Comparison of ENCODE assay signal across 10 cellular contexts in the genomic region with DNA sequence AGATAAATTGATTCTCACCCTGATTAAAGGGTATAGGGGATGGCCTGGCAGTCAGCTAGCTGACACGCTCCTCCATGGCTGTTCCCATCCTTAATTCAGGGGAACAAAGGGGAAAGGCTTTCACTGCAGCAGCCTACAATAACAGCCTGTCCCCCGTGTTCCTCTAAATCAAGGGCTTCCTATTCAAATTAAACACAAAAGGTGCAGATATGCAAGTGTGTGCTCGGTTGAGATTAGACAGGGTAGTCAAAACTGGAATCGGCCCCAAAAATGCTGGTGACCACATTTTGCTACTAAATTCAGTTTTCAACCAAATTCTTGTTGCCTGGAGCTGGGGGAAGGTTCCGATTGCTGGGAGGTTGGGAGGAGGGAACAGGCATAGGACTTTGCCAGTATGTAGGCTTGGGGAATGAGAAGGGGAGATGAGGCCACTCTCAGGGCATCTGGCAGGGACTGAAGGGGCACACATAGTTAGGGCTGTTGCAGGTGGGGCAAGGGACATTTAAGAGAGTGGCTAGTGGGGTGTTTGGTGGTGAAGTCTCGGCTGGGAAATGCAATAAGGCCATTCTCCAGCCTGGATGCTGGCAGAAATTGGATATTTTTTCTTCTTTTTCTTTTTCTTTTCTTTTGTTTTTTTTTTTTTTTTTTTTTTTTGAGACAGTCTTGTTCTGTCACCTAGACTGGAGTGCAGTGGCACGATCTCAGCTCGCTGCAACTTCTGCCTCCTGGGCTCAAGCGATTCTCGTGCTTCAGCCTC. TPM values are rescaled to one million over a fixed set of nuclear protein-coding genes. Genes with fewer than 3 reads are reported as not detected.
A peak's percentile ranks its signal among the peaks of the same experiment; 100 is the strongest.
DNase-seq lines count a peak whose midpoint lies in the region; ATAC-seq, FAIRE-seq and TF ChIP-seq lines count a peak whose summit lies in the region.
"Had no signal": no experiment of that assay in that cellular context is flagged by ENCODE, and none has a peak within 500 bp of the region (broad histone marks: within the 10 kb centered on the region; RNA-seq: fewer than 3 reads in every experiment).

No MANE protein-coding gene starts in this region.

- no peaks in the 10 kb centered on the region for H3K4me1 Mint-ChIP-seq in CD4-positive, alpha-beta T cell (ENCODE audit: low read depth)

- FAIRE-seq in H1 (lab: Jason Lieb, UNC), result no peak

- H3K9me3 ChIP-seq in H1 (ENCODE audit: insufficient read depth in 2 of 2, low read depth in 1 of 2, low read length in 1 of 2), result no peaks in the 10 kb centered on the region
- H3K9me3 ChIP-seq in CD4-positive, alpha-beta T cell (ENCODE audit: control insufficient read depth, low read length), result no peaks in the 10 kb centered on the region
- H3K9me3 ChIP-seq: breast epithelium had no signal

- no peak overlapping the region for H2AFZ ChIP-seq in H1 (ENCODE audit: low read length)

- POLR2A ChIA-PET in H1 (lab: Charles Lee; ENCODE audit: partially characterized antibody), result interaction anchor here (4.5 kb wide), 1 partner anchor 69 kb away, joined by 20 read pairs; no protein-coding TSS in a partner anchor
- POLR2A ChIA-PET in CD4-positive, alpha-beta T cell (lab: Charles Lee), result no interaction called here

- no peaks in the 10 kb centered on the region for H3K23me2 ChIP-seq in H1 (ENCODE audit: low read depth, low read length)

- no peak overlapping the region for H2AK5ac ChIP-seq in H1 (ENCODE audit: low read depth, low read length)

- H3K56ac ChIP-seq in H1 (replicated peaks; ENCODE audit: insufficient read length, low read depth, low read length), result no peak overlapping the region

- no peak overlapping the region for H3K9ac ChIP-seq in H1 (replicated peaks in 1 of 4; ENCODE audit: extremely low read depth in 1 of 4, low read depth in 3 of 4, low read length in 3 of 4)

- peak; percentile 26 for ATAC-seq in GM18861 (IDR thresholded peaks at IDR 0.05; ENCODE audit: unreplicated experiment)
- peak; percentile 30 for ATAC-seq in GM21619 (IDR thresholded peaks at IDR 0.05; ENCODE audit: unreplicated experiment)
- peak; percentile 33 for ATAC-seq in HG03159 (IDR thresholded peaks at IDR 0.05; ENCODE audit: unreplicated experiment)
- ATAC-seq in CD4-positive, alpha-beta T cell (ENCODE audit: poor library complexity), result no peak
- no peak for ATAC-seq in left colon

- no peaks in the 10 kb centered on the region for H3K79me2 ChIP-seq in H1 (ENCODE audit: control insufficient read depth in 1 of 2, insufficient read depth in 2 of 2, low read length in 2 of 2)

- H2BK15ac ChIP-seq in H1 (ENCODE audit: low read length), result 0 out of 2 replicates have a peak overlapping the region, but pooled peaks have one; percentile 55

- H3K79me1 ChIP-seq in H1 (ENCODE audit: low read depth, low read length), result no peaks in the 10 kb centered on the region

- H3K14ac ChIP-seq in H1 (ENCODE audit: insufficient read length), result no peak overlapping the region

- H4K20me1 ChIP-seq in H1 (replicated peaks in 1 of 2; ENCODE audit: control insufficient read depth in 1 of 2, insufficient read depth in 2 of 2, low read length in 2 of 2), result no peaks in the 10 kb centered on the region

- CTCF ChIA-PET in H1 (lab: Charles Lee; ENCODE audit: partially characterized antibody), result interaction anchor here (0.7 to 8.1 kb wide), 14 partner anchors 9 to 355 kb away, joined by 3 to 123 read pairs (median 18); no protein-coding TSS in a partner anchor
- CTCF ChIA-PET in CD4-positive, alpha-beta T cell (lab: Charles Lee), result no interaction called here

- H3K27me3 ChIP-seq in H1 (replicated peaks in 1 of 4; ENCODE audit: control insufficient read depth in 3 of 4, extremely low read depth in 1 of 4, insufficient read depth in 3 of 4, low read length in 3 of 4), result peaks cover 0 to 13% (median 8%) of the 10 kb centered on the region in 4 experiments; a peak in 3 of 7 replicates
- H3K27me3 ChIP-seq in CD4-positive, alpha-beta T cell (ENCODE audit: control insufficient read depth, insufficient read depth, low read length), result no peaks in the 10 kb centered on the region
- H3K27me3 ChIP-seq: breast epithelium had no signal

- no peak for DNase-seq in H1 (ENCODE audit: low read depth in 1 of 2, low spot score in 2 of 2)
- DNase-seq in CD4-positive, alpha-beta T cell, result no peak
- no peak for DNase-seq in GM19240 (ENCODE audit: insufficient read length, low spot score)
- DNase-seq in NCI-H510A treated with DMSO at 0.1 percent for 48 hours (lab: John Stamatoyannopoulos, UW), result no peak
- DNase-seq in left colon, result no peak
- DNase-seq: NCI-H524 treated with DMSO at 0.1 percent for 48 hours had no signal

- H3K9me3 Mint-ChIP-seq in CD4-positive, alpha-beta T cell, result no peaks in the 10 kb centered on the region

- H4K5ac ChIP-seq in H1 (ENCODE audit: insufficient read length, low read depth, low read length), result no peak overlapping the region

- no peak overlapping the region for H3K27ac ChIP-seq in H1 (ENCODE audit: low read depth, low read length)
- no peak overlapping the region for H3K27ac ChIP-seq in CD4-positive, alpha-beta T cell (ENCODE audit: low read depth, low read length)
- H3K27ac ChIP-seq: breast epithelium had no signal

- H3K4me1 ChIP-seq in H1 (replicated peaks in 1 of 4; ENCODE audit: control insufficient read depth in 3 of 4, insufficient read depth in 4 of 4, low read length in 3 of 4), result peaks cover 0 to under 1% (median 0%) of the 10 kb centered on the region in 4 experiments; a peak in 2 of 7 replicates
- H3K4me1 ChIP-seq: breast epithelium had no signal

- no peak overlapping the region for H3K4ac ChIP-seq in H1 (replicated peaks; ENCODE audit: insufficient read length, low read depth, low read length)

- no peaks in the 10 kb centered on the region for H3K36me3 Mint-ChIP-seq in CD4-positive, alpha-beta T cell (ENCODE audit: low read depth)

- no peak overlapping the region for H2BK20ac ChIP-seq in H1 (ENCODE audit: low read length)

- no peak overlapping the region for H3K18ac ChIP-seq in H1 (ENCODE audit: extremely low read depth, low read length)

- H4K8ac ChIP-seq in H1 (ENCODE audit: extremely low read depth, insufficient read depth, low read length), result peak overlapping the region; percentile 73; the same call in 1 of the 2 replicates

- TF ChIP-seq RAD21 in H1 (IDR thresholded peaks at IDR 0.05 in 1 of 2, conservative IDR thresholded peaks at IDR 0.05 in 1 of 2; ENCODE audit: low read depth in 2 of 2, low read length in 2 of 2), result no peak

- no peak overlapping the region for H3K4me3 ChIP-seq in H1 (ENCODE audit: extremely low read depth in 1 of 4, insufficient read depth in 2 of 4, low read depth in 3 of 4, low read length in 4 of 4)
- H3K4me3 ChIP-seq: breast epithelium had no signal

- H3K27me3 Mint-ChIP-seq in CD4-positive, alpha-beta T cell, result no peaks in the 10 kb centered on the region

- H3K27ac Mint-ChIP-seq in CD4-positive, alpha-beta T cell, result no peak overlapping the region

- no peak overlapping the region for H3K23ac ChIP-seq in H1 (ENCODE audit: insufficient read length)

- no peak overlapping the region for H2BK5ac ChIP-seq in H1 (ENCODE audit: low read depth, low read length)

- no peak overlapping the region for H3K4me2 ChIP-seq in H1 (ENCODE audit: insufficient read depth in 1 of 2, low read depth in 2 of 2, low read length in 2 of 2)

- no peak for TF ChIP-seq CTCF in H1 (IDR thresholded peaks at IDR 0.05; ENCODE audit: control extremely low read depth in 1 of 3, insufficient read depth in 1 of 3, low read depth in 1 of 3, low read length in 3 of 3)
- no peak for TF ChIP-seq CTCF in CD4-positive, alpha-beta T cell (IDR thresholded peaks at IDR 0.05)

- no peak for TF ChIP-seq EP300 in H1 (IDR thresholded peaks at IDR 0.05; ENCODE audit: borderline replicate concordance in 1 of 2, low read depth in 2 of 2, low read length in 2 of 2)

- no peak overlapping the region for H3K4me3 Mint-ChIP-seq in CD4-positive, alpha-beta T cell

- intact Hi-C loops in CD4-positive, alpha-beta T cell (cut with DNase I, micrococcal nuclease), result no loop called here
- intact Hi-C loops in left colon (cut with DNase I, micrococcal nuclease), result no loop called here

- H2BK120ac ChIP-seq in H1 (replicated peaks; ENCODE audit: low read depth, low read length), result no peak overlapping the region

- no peaks in the 10 kb centered on the region for H3K36me3 ChIP-seq in H1 (ENCODE audit: control insufficient read depth in 2 of 4, insufficient read depth in 4 of 4, low read length in 3 of 4)
- H3K36me3 ChIP-seq: breast epithelium had no signal

- H4K91ac ChIP-seq in H1 (replicated peaks; ENCODE audit: insufficient read length, low read length), result no peak overlapping the region

- TF ChIP-seq POLR2A in H1 (IDR thresholded peaks at IDR 0.05; ENCODE audit: control extremely low read depth in 1 of 2, low read depth in 2 of 2, low read length in 2 of 2), result no peak

- 91% methylated on average over 10 of the region's 10 CpGs; no CpG with 5 or more reads in 1 of the 2 experiments for WGBS in H1 (ENCODE audit: extremely low coverage in 1 of 2, insufficient coverage in 1 of 2, insufficient read length in 1 of 2, insufficient replicate concordance in 2 of 2, low coverage in 1 of 2, low lambda C conversion rate in 2 of 2, missing lambda C conversion rate in 1 of 2), 2 experiments

- H2BK12ac ChIP-seq in H1 (ENCODE audit: low read depth, low read length), result no peak overlapping the region

TF ChIP-seq in H1, 55 proteins besides CTCF, POLR2A, EP300 and RAD21 (continues in another document):
- no peak for TF ChIP-seq JUND (IDR thresholded peaks at IDR 0.05; ENCODE audit: low read length)
- no peak for TF ChIP-seq RXRA (IDR thresholded peaks at IDR 0.05; ENCODE audit: insufficient read depth, low read depth, low read length)
- TF ChIP-seq SP1 (IDR thresholded peaks at IDR 0.05; ENCODE audit: low read depth, low read length), result no peak
- no peak for TF ChIP-seq GABPA (IDR thresholded peaks at IDR 0.05; ENCODE audit: borderline replicate concordance, insufficient read depth, low read length)
- TF ChIP-seq, protein P1, sequence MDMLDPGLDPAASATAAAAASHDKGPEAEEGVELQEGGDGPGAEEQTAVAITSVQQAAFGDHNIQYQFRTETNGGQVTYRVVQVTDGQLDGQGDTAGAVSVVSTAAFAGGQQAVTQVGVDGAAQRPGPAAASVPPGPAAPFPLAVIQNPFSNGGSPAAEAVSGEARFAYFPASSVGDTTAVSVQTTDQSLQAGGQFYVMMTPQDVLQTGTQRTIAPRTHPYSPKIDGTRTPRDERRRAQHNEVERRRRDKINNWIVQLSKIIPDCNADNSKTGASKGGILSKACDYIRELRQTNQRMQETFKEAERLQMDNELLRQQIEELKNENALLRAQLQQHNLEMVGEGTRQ (IDR thresholded peaks at IDR 0.05; ENCODE audit: low read length), result no peak

RNA-seq across cellular contexts. Expression of gene CTSH, which starts 32.9 kb away (rescaled TPM):
- total RNA-seq in H1 (2021; fragmentation: NEBNext Ultra II Directional; extraction: Animal tissue kit (Norgen Biotek cat#: 25700)), result 31.3 and 34.0 TPM in 2 replicates
- 28.4 and 36.8 TPM in 2 replicates for polyA plus RNA-seq in H1 (2011; rRNA removed)
- 37.1 TPM for polyA plus RNA-seq in H1 (2011; cell fraction: cytosol; rRNA removed)
- polyA plus RNA-seq in H1 (2011; cell fraction: nucleus; rRNA removed), result 50.6 TPM
- 32.0 to 42.5 TPM (median 40.4 TPM) in 4 replicates for polyA plus RNA-seq in H1 (2012, experiment 1 of 2)
- 48.9 TPM for polyA plus RNA-seq in H1 (2012, experiment 2 of 2)
- 43.7 TPM for polyA plus RNA-seq in H1 (2013, experiment 1 of 2)
- polyA plus RNA-seq in H1 (2013, experiment 2 of 2), result 44.5 TPM
- 30.4 and 36.1 TPM in 2 replicates for polyA minus RNA-seq in H1 (2011; rRNA and poly(A)+ RNA removed)
- 37.1 TPM for polyA minus RNA-seq in H1 (2011; cell fraction: cytosol; rRNA and poly(A)+ RNA removed)
- polyA minus RNA-seq in H1 (2011; cell fraction: nucleus; rRNA and poly(A)+ RNA removed), result 19.4 TPM
- 10 to 100 TPM; 11.1 to 11.4 TPM for total RNA-seq in CD4-positive, alpha-beta T cell
- 10 to 100 TPM; 25.6 to 66.7 TPM for total RNA-seq in left colon

Comparison
In these comparisons a context has a peak if more than half of its experiments do, and no peak if none do; other contexts are left out.
1. ATAC-seq: peak in GM18861 (single experiment), GM21619 (single experiment) and HG03159 (single experiment); none in CD4-positive, alpha-beta T cell (single experiment) and left colon (single experiment).